ENCODE assay signal across 21 cellular contexts in genomic region chr11:96642584-96642983, GRCh38.
"Had no signal": no experiment of that assay in that cellular context is flagged by ENCODE, and none has a peak within 500 bp of the region (broad histone marks: within the 10 kb centered on the region; RNA-seq: fewer than 3 reads in every experiment).

No MANE protein-coding gene starts in this region.

- H3K4me1 ChIP-seq: esophagus squamous epithelium, lower lobe of right lung, sigmoid colon, stomach, thyroid gland had no signal

- H3K27me3 ChIP-seq: esophagus squamous epithelium, ovary, sigmoid colon, stomach, thyroid gland had no signal

- FAIRE-seq: colon, endothelial cell of umbilical vein, frontal cortex, keratinocyte had no signal

- H3K4me1 Mint-ChIP-seq: naive thymus-derived CD8-positive, alpha-beta T cell; stimulated activated effector memory CD8-positive, alpha-beta T cell treated with anti-CD3 and anti-CD28 coated beads, Interleukin-12 subunit alpha, Interleukin-12 subunit beta, amount 100 ng/mL, for 72 hours had no signal

- H3K27ac Mint-ChIP-seq: naive thymus-derived CD8-positive, alpha-beta T cell; nephron progenitor cell; stimulated activated effector memory CD8-positive, alpha-beta T cell treated with anti-CD3 and anti-CD28 coated beads, Interleukin-12 subunit alpha, Interleukin-12 subunit beta, amount 100 ng/mL, for 72 hours had no signal

- H3K4me3 ChIP-seq: dorsolateral prefrontal cortex, esophagus squamous epithelium, lower lobe of right lung, ovary, sigmoid colon, stomach, thyroid gland had no signal

- H3K36me3 ChIP-seq: esophagus squamous epithelium, lower lobe of right lung, ovary, sigmoid colon, stomach, thyroid gland had no signal

- DNase-seq: dorsolateral prefrontal cortex; effector CD4-positive, alpha-beta T cell; esophagus squamous epithelium; left ventricle myocardium superior; lower lobe of right lung; naive thymus-derived CD8-positive, alpha-beta T cell; nephron progenitor cell; occipital lobe; ovary; sigmoid colon; stimulated activated CD4-positive, alpha-beta T cell treated with anti-CD3 and anti-CD28 coated beads, Interleukin-2, amount 100 ng/mL, for 24 hours; stimulated activated CD4-positive, alpha-beta T cell treated with anti-CD3 and anti-CD28 coated beads, Interleukin-4, amount 100 ng/mL, for 24 hours; stimulated activated naive CD4-positive, alpha-beta T cell treated with Interleukin-2 at 50 U/mL for 16 hours; stomach; thyroid gland; trophoblast cell had no signal

- H3K36me3 Mint-ChIP-seq: naive thymus-derived CD8-positive, alpha-beta T cell; stimulated activated effector memory CD8-positive, alpha-beta T cell treated with anti-CD3 and anti-CD28 coated beads, Interleukin-12 subunit alpha, Interleukin-12 subunit beta, amount 100 ng/mL, for 72 hours had no signal

- H3K27ac ChIP-seq: dorsolateral prefrontal cortex, esophagus squamous epithelium, lower lobe of right lung, ovary, sigmoid colon, stomach, thyroid gland had no signal

- ATAC-seq: left ventricle myocardium superior; lower lobe of right lung; naive thymus-derived CD8-positive, alpha-beta T cell; stimulated activated effector memory CD8-positive, alpha-beta T cell treated with anti-CD3 and anti-CD28 coated beads, Interleukin-12 subunit alpha, Interleukin-12 subunit beta, amount 100 ng/mL, for 72 hours had no signal

- H3K4me3 Mint-ChIP-seq: naive thymus-derived CD8-positive, alpha-beta T cell; nephron progenitor cell; stimulated activated effector memory CD8-positive, alpha-beta T cell treated with anti-CD3 and anti-CD28 coated beads, Interleukin-12 subunit alpha, Interleukin-12 subunit beta, amount 100 ng/mL, for 72 hours had no signal

- H3K9me3 ChIP-seq: esophagus squamous epithelium, lower lobe of right lung, ovary, sigmoid colon, stomach, thyroid gland had no signal
